14 cellular contexts compared by ENCODE assay signal in the genomic region with DNA sequence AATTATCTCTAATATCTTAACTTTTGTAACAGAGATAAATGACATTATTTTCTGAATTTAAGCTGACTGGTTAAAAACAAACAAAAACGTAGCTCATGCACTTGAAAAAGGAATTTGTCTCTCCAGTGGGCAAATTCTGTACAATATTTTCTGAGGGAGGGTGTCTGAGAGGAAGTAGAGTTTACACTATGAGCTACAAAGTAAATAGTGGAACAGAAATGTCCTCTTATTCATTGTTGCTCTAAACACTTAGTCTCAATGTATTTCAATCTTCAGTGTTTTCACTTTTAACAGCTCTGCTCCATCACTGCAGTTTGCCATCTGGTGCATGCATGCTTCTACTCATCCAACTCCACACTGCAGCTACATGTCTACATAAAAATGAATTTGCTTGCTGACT.
"Had no signal": no experiment of that assay in that cellular context is flagged by ENCODE, and none has a peak within 500 bp of the region (broad histone marks: within the 10 kb centered on the region; RNA-seq: fewer than 3 reads in every experiment).

No MANE protein-coding gene starts in this region.

- H3K36me3 Mint-ChIP-seq: naive B cell had no signal

- H3K27me3 Mint-ChIP-seq: naive B cell had no signal

- H3K27ac Mint-ChIP-seq: activated naive CD4-positive, alpha-beta T cell treated with anti-CD3 and anti-CD28 coated beads for 36 hours; activated T-helper 2 cell treated with anti-CD3 and anti-CD28 coated beads, Interferon-gamma antibody, Interleukin-2, Interleukin-4, amounts not matched to agents 10 μg/mL and 5 μg/mL and 100 μg/mL, durations not matched to agents 14 hours and 24 hours and 36 hours; naive B cell had no signal

- H3K4me3 ChIP-seq: ascending aorta, cardiac muscle cell, gastrocnemius medialis, heart left ventricle, ovary, sigmoid colon had no signal

- H3K4me1 ChIP-seq: gastrocnemius medialis had no signal

- H3K27ac ChIP-seq: ascending aorta, cardiac muscle cell, gastrocnemius medialis, ovary, sigmoid colon had no signal

- H3K9me3 Mint-ChIP-seq: activated naive CD4-positive, alpha-beta T cell treated with anti-CD3 and anti-CD28 coated beads for 36 hours; activated T-helper 2 cell treated with anti-CD3 and anti-CD28 coated beads, Interferon-gamma antibody, Interleukin-2, Interleukin-4, amounts not matched to agents 10 μg/mL and 5 μg/mL and 100 μg/mL, durations not matched to agents 14 hours and 24 hours and 36 hours had no signal

- H3K4me3 Mint-ChIP-seq: activated naive CD4-positive, alpha-beta T cell treated with anti-CD3 and anti-CD28 coated beads for 36 hours; naive B cell had no signal

- H3K4me1 Mint-ChIP-seq: naive B cell had no signal

- ATAC-seq: activated CD4-positive, CD25-positive, alpha-beta regulatory T cell treated with anti-CD3 and anti-CD28 coated beads, Interleukin-2, amount 50 U/mL, for 24 hours; gastrocnemius medialis; left colon had no signal

- H3K36me3 ChIP-seq: ascending aorta, cardiac muscle cell, gastrocnemius medialis, heart left ventricle, ovary, sigmoid colon had no signal

- DNase-seq: activated CD4-positive, alpha-beta T cell treated with anti-CD3 and anti-CD28 coated beads, Interleukin-2, amount 50 U/mL, for 1 hour; activated naive CD4-positive, alpha-beta T cell treated with anti-CD3 and anti-CD28 coated beads for 36 hours; erythroblast; gastrocnemius medialis; heart left ventricle; left colon; naive B cell; ovary; sigmoid colon; stimulated activated CD4-positive, alpha-beta T cell treated with anti-CD3 and anti-CD28 coated beads, Interleukin-1b, Interleukin-23, amount 100 ng/mL, for 48 hours had no signal

- H3K27me3 ChIP-seq: ascending aorta, cardiac muscle cell, gastrocnemius medialis, heart left ventricle, ovary, sigmoid colon had no signal

- H3K9me3 ChIP-seq: ascending aorta, gastrocnemius medialis, ovary had no signal
